Comparison of ENCODE assay signal across 24 cellular contexts in the genomic region with DNA sequence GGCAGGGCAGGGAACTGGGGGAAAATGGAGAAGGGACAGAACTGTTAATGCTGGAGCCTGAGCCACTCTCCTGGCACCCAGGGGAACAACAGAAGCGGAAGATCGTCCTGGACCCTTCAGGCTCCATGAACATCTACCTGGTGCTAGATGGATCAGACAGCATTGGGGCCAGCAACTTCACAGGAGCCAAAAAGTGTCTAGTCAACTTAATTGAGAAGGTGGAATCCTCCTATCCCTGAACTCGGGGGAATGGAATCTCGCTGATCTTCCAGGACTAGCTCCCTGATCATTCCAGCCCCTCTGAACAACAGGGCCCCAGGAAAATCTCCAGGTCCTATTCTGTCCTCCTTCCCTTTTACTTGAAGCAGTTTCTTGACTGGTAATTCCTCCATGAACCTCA. TPM values are rescaled to one million over a fixed set of nuclear protein-coding genes. Genes with fewer than 3 reads are reported as not detected.
"Had no signal": no experiment of that assay in that cellular context is flagged by ENCODE, and none has a peak within 500 bp of the region (broad histone marks: within the 10 kb centered on the region; RNA-seq: fewer than 3 reads in every experiment).

No MANE protein-coding gene starts in this region.

- H3K4me3 ChIP-seq: esophagus muscularis mucosa, gastroesophageal sphincter, heart left ventricle, psoas muscle, skin epidermis, thoracic aorta had no signal

- H3K4me3 Mint-ChIP-seq: activated CD4-positive, alpha-beta memory T cell treated with anti-CD3 and anti-CD28 coated beads for 36 hours; activated naive CD4-positive, alpha-beta T cell treated with anti-CD3 and anti-CD28 coated beads for 36 hours; activated naive CD8-positive, alpha-beta T cell treated with anti-CD3 and anti-CD28 coated beads, Interleukin-2, amount 50 U/mL, for 24 hours; mesothelial cell of epicardium; nephron; T-helper 2 cell treated with Interferon-gamma antibody and Interleukin-4, amounts not matched to agents 5 μg/mL and 100 μg/mL, for 36 hours had no signal

- H3K9me3 ChIP-seq: esophagus muscularis mucosa, gastroesophageal sphincter, heart left ventricle, psoas muscle, thoracic aorta had no signal

- H3K4me1 ChIP-seq: psoas muscle had no signal

- H3K4me1 Mint-ChIP-seq: mesothelial cell of epicardium had no signal

- H3K27ac ChIP-seq: esophagus muscularis mucosa, heart left ventricle, psoas muscle, thoracic aorta had no signal

- FAIRE-seq: endothelial cell of umbilical vein, kidney, TTC549 had no signal

- H3K9me3 Mint-ChIP-seq: activated CD4-positive, alpha-beta memory T cell treated with anti-CD3 and anti-CD28 coated beads for 36 hours; activated naive CD4-positive, alpha-beta T cell treated with anti-CD3 and anti-CD28 coated beads for 36 hours; activated naive CD8-positive, alpha-beta T cell treated with anti-CD3 and anti-CD28 coated beads, Interleukin-2, amount 50 U/mL, for 24 hours; activated T-helper 2 cell treated with anti-CD3 and anti-CD28 coated beads, Interferon-gamma antibody, Interleukin-2, Interleukin-4, amounts not matched to agents 10 μg/mL and 5 μg/mL and 100 μg/mL, durations not matched to agents 14 hours and 24 hours and 36 hours; mesothelial cell of epicardium; nephron; T-helper 2 cell treated with Interferon-gamma antibody and Interleukin-4, amounts not matched to agents 5 μg/mL and 100 μg/mL, for 36 hours had no signal

- H3K27me3 ChIP-seq: esophagus muscularis mucosa, gastroesophageal sphincter had no signal

- H3K27ac Mint-ChIP-seq: activated CD4-positive, alpha-beta memory T cell treated with anti-CD3 and anti-CD28 coated beads for 36 hours; activated naive CD4-positive, alpha-beta T cell treated with anti-CD3 and anti-CD28 coated beads for 36 hours; activated naive CD8-positive, alpha-beta T cell treated with anti-CD3 and anti-CD28 coated beads, Interleukin-2, amount 50 U/mL, for 24 hours; activated T-helper 2 cell treated with anti-CD3 and anti-CD28 coated beads, Interferon-gamma antibody, Interleukin-2, Interleukin-4, amounts not matched to agents 10 μg/mL and 5 μg/mL and 100 μg/mL, durations not matched to agents 14 hours and 24 hours and 36 hours; mesothelial cell of epicardium; nephron; T-helper 2 cell treated with Interferon-gamma antibody and Interleukin-4, amounts not matched to agents 5 μg/mL and 100 μg/mL, for 36 hours had no signal

- ATAC-seq: activated naive CD8-positive, alpha-beta T cell treated with anti-CD3 and anti-CD28 coated beads, Interleukin-2, amount 50 U/mL, for 24 hours; gastroesophageal sphincter; heart left ventricle; left lobe of liver; psoas muscle; right cardiac atrium had no signal

- DNase-seq: activated CD4-positive, alpha-beta memory T cell treated with anti-CD3 and anti-CD28 coated beads for 36 hours; activated CD4-positive, alpha-beta T cell treated with anti-CD3 and anti-CD28 coated beads for 4 hours; activated naive CD4-positive, alpha-beta T cell treated with anti-CD3 and anti-CD28 coated beads for 36 hours; activated naive CD8-positive, alpha-beta T cell treated with anti-CD3 and anti-CD28 coated beads, Interleukin-2, amount 50 U/mL, for 24 hours; anterior cingulate cortex; effector CD8-positive, alpha-beta T cell; heart left ventricle; kidney; psoas muscle; right cardiac atrium; stimulated activated CD4-positive, alpha-beta T cell treated with anti-CD3 and anti-CD28 coated beads, Interleukin-4, amount 100 ng/mL, for 1 hour; SW 1271 had no signal

RNA-seq across cellular contexts. Expression of gene C2, which starts 20.3 kb away (rescaled TPM):
- total RNA-seq: lung microvascular endothelial cell had no signal
- polyA plus RNA-seq: endothelial cell of umbilical vein had no signal
